In the genomic region with DNA sequence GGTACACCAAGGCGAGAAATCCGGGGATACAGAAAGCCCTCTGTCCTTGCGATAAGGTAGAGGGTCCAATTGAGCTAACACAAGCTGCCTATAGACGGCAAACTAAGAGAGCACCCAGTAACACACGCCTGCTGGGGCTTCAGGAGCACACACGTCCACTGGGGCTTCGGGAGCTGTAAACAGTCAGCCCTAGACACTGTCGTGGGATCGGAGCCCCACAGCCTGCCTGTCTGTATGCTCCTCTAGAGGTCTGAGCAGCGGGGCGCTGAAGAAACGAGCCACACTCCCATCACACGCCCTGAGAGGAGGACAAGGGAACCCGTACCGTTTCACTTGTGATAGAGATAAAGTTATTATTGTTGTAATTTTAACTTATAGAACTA, we compare ENCODE assay signal across 16 cellular contexts. TPM values are rescaled to one million over a fixed set of nuclear protein-coding genes. Genes with fewer than 3 reads are reported as not detected.
DNase-seq lines count a peak whose midpoint lies in the region; ATAC-seq and TF ChIP-seq lines count a peak whose summit lies in the region.
"Had no signal": no experiment of that assay in that cellular context is flagged by ENCODE, and none has a peak within 500 bp of the region (broad histone marks: within the 10 kb centered on the region; RNA-seq: fewer than 3 reads in every experiment).

No MANE protein-coding gene starts in this region.

- no peak overlapping the region for H2BK120ac ChIP-seq in neuronal stem cell (ENCODE audit: low read depth, low read length)

- H3K36me3 ChIP-seq in neuronal stem cell (replicated peaks in 1 of 2; ENCODE audit: control insufficient read depth in 2 of 2, insufficient read depth in 2 of 2, low read length in 2 of 2) (no peaks in the 10 kb centered on the region), vagina (no peaks in the 10 kb centered on the region)

- H3K4me3 ChIP-seq in coronary artery = peak overlapping the region; percentile 34
- H3K4me3 ChIP-seq in neuronal stem cell (ENCODE audit: low read length in 2 of 2) = no peak overlapping the region
- H3K4me3 ChIP-seq in vagina = no peak overlapping the region
- H3K4me3 ChIP-seq: mucosa of descending colon had no signal

- H3K79me1 ChIP-seq in neuronal stem cell (ENCODE audit: low read depth, low read length) = no peaks in the 10 kb centered on the region

- no peak overlapping the region for H3K4ac ChIP-seq in neuronal stem cell (ENCODE audit: low read length)

- H3K4me1 ChIP-seq in neuronal stem cell (ENCODE audit: control insufficient read depth in 2 of 2, insufficient read depth in 1 of 2, low read depth in 1 of 2, low read length in 2 of 2) (peaks cover 2 to 5% of the 10 kb centered on the region in 2 donors), vagina (peaks cover 7% of the 10 kb centered on the region)
- H3K4me1 ChIP-seq: parathyroid adenoma had no signal

- no peak overlapping the region for H3K9ac ChIP-seq in neuronal stem cell (ENCODE audit: low read depth, low read length, poor library complexity)
- H3K9ac ChIP-seq: parathyroid adenoma had no signal

- H3K18ac ChIP-seq in neuronal stem cell (ENCODE audit: low read length) = no peak overlapping the region

- H2BK5ac ChIP-seq in neuronal stem cell (ENCODE audit: low read length) = no peak overlapping the region

- H4K8ac ChIP-seq in neuronal stem cell (ENCODE audit: low read depth, low read length) = no peak overlapping the region

- no peak overlapping the region for H2BK15ac ChIP-seq in neuronal stem cell (ENCODE audit: low read length)

- no peak overlapping the region for H2AFZ ChIP-seq in neuronal stem cell (ENCODE audit: low read length)
- H2AFZ ChIP-seq: parathyroid adenoma had no signal

- no peak overlapping the region for H3K23ac ChIP-seq in neuronal stem cell (ENCODE audit: low read depth, low read length, poor library complexity)

- no peak overlapping the region for H4K91ac ChIP-seq in neuronal stem cell (ENCODE audit: low read depth, low read length, poor library complexity)

- H3K27ac ChIP-seq in coronary artery (peak overlapping the region; percentile 64 to 85), neuronal stem cell (replicated peaks; ENCODE audit: low read length) (no peak overlapping the region), vagina (peak overlapping the region; percentile 74)
- H3K27ac ChIP-seq: parathyroid adenoma had no signal

- no peak overlapping the region for H3K4me2 ChIP-seq in neuronal stem cell (ENCODE audit: insufficient read depth, low read length, poor library complexity, severe bottlenecking)

- H2BK12ac ChIP-seq in neuronal stem cell (ENCODE audit: low read length) = no peak overlapping the region

- H3K9me3 ChIP-seq in neuronal stem cell (replicated peaks in 1 of 2; ENCODE audit: control insufficient read depth in 2 of 2, insufficient read depth in 1 of 2, low read depth in 1 of 2, low read length in 2 of 2) = no peaks in the 10 kb centered on the region
- no peaks in the 10 kb centered on the region for H3K9me3 ChIP-seq in vagina
- H3K9me3 ChIP-seq: mucosa of descending colon had no signal

- WGBS in neuronal stem cell (ENCODE audit: extremely low coverage in 2 of 2, insufficient read length in 2 of 2, insufficient replicate concordance in 1 of 2), 2 donors = no CpG with 5 or more reads among the region's 15 CpGs

- no peaks in the 10 kb centered on the region for H3K27me3 ChIP-seq in neuronal stem cell (ENCODE audit: control insufficient read depth in 3 of 3, insufficient read depth in 3 of 3, low read depth in 1 of 3, low read length in 3 of 3)
- H3K27me3 ChIP-seq in vagina = no peaks in the 10 kb centered on the region

- no peak for TF ChIP-seq POLR2A in vagina (IDR thresholded peaks at IDR 0.05)

- H3K14ac ChIP-seq in neuronal stem cell (ENCODE audit: low read length) = no peak overlapping the region

- peak; percentile 34 to 51 for DNase-seq in NOMO-1 (lab: John Stamatoyannopoulos, UW; ENCODE audit: unreplicated experiment in 2 of 2)
- no peak for DNase-seq in NOMO-1 treated with dmso at 0.1 percent for 144 hours (lab: John Stamatoyannopoulos, UW; ENCODE audit: unreplicated experiment)
- no peak for DNase-seq in coronary artery (ENCODE audit: low spot score)
- DNase-seq in neuronal stem cell (ENCODE audit: low spot score) = no peak
- DNase-seq in vagina (ENCODE audit: extremely low spot score in 2 of 2) = no peak
- DNase-seq: activated naive CD4-positive, alpha-beta T cell treated with anti-CD3 and anti-CD28 coated beads, Interleukin-2, amount 50 U/mL, for 16 hours; kidney; mucosa of descending colon; NCI-H1694; NCI-H524 treated with DMSO at 0.1 percent for 48 hours had no signal

- intact Hi-C loops in vagina (cut with DNase I) = no loop called here

- TF ChIP-seq CTCF in coronary artery (IDR thresholded peaks at IDR 0.05) (no peak), vagina (IDR thresholded peaks at IDR 0.05) (no peak)

- ATAC-seq in GM19467 (IDR thresholded peaks at IDR 0.05; ENCODE audit: unreplicated experiment) (no peak), GM18909 (IDR thresholded peaks at IDR 0.05; ENCODE audit: poor library complexity, unreplicated experiment) (no peak), HG02981 (IDR thresholded peaks at IDR 0.05; ENCODE audit: unreplicated experiment) (no peak)
- ATAC-seq: mucosa of descending colon had no signal

- H2AK5ac ChIP-seq in neuronal stem cell (ENCODE audit: low read depth, low read length) = peak overlapping the region; percentile 66

RNA-seq across cellular contexts. Expression of a gene that starts 0.5 kb away (rescaled TPM):
- polyA plus RNA-seq in neuronal stem cell (2013, experiment 1 of 2) = not detected
- polyA plus RNA-seq in neuronal stem cell (2013, experiment 2 of 2) = 0.01 TPM
- total RNA-seq in vagina = not detected
- total RNA-seq: CD4-positive, alpha-beta memory T cell; endothelial cell of umbilical vein; mucosa of descending colon had no signal
- polyA plus RNA-seq: CD4-positive, alpha-beta memory T cell; endothelial cell of umbilical vein had no signal

Comparison
In these comparisons a context has a peak if more than half of its experiments do, and no peak if none do; other contexts are left out.
1. DNase-seq: peak in NOMO-1 (2 of 2); none in NOMO-1 treated with dmso at 0.1 percent for 144 hours (single experiment), coronary artery (single experiment), neuronal stem cell (single experiment) and vagina (0 of 2).